In the genomic region with DNA sequence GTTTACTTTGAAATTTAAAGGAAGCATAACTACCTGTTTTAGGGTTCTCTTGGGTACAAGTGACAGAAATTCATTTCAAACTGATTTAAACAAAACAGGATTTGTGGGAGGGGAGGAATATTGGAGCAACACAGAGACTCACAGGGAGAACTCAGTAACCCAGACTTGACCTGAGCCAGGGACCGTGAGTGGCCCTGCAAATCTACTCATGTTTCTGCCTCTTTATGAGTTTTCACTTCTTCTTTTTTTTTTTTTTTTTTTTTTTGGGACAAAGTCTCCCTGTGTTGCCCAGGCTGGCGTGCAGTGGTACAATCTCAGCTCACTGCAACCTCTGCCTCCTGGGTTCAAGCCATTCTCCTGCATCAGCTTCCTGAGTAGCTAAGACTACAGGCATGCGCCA, we compare ENCODE assay signal across 16 cellular contexts.
DNase-seq lines count a peak whose midpoint lies in the region; ATAC-seq and TF ChIP-seq lines count a peak whose summit lies in the region.
"Had no signal": no experiment of that assay in that cellular context is flagged by ENCODE, and none has a peak within 500 bp of the region (broad histone marks: within the 10 kb centered on the region; RNA-seq: fewer than 3 reads in every experiment).

No MANE protein-coding gene starts in this region.

- WGBS in HUES64: 63% methylated on average over 3 of the region's 3 CpGs

- H3K36me3 Mint-ChIP-seq in progenitor cell of endocrine pancreas (ENCODE audit: insufficient read depth): no peaks in the 10 kb centered on the region

- no peaks in the 10 kb centered on the region for H3K27me3 Mint-ChIP-seq in progenitor cell of endocrine pancreas

- no peaks in the 10 kb centered on the region for H3K9me3 ChIP-seq in HUES64 (ENCODE audit: insufficient read depth, low read depth, low read length)
- no peaks in the 10 kb centered on the region for H3K9me3 ChIP-seq in effector memory CD4-positive, alpha-beta T cell (ENCODE audit: control insufficient read depth, low read length)
- H3K9me3 ChIP-seq: sigmoid colon, SJSA1 had no signal

- H3K27me3 ChIP-seq in HUES64 (ENCODE audit: insufficient read depth, low read length): no peaks in the 10 kb centered on the region
- no peaks in the 10 kb centered on the region for H3K27me3 ChIP-seq in effector memory CD4-positive, alpha-beta T cell (replicated peaks; ENCODE audit: control insufficient read depth, insufficient read depth, low read length, poor library complexity, severe bottlenecking)
- H3K27me3 ChIP-seq: sigmoid colon, SJSA1 had no signal

- DNase-seq in progenitor cell of endocrine pancreas (ENCODE audit: low spot score, unreplicated experiment): no peak
- DNase-seq in SKM-1 (lab: John Stamatoyannopoulos, UW; ENCODE audit: unreplicated experiment): no peak
- no peak for DNase-seq in stimulated activated naive CD4-positive, alpha-beta T cell treated with Interleukin-2 at 50 U/mL for 16 hours (lab: John Stamatoyannopoulos, UW)
- DNase-seq in effector memory CD4-positive, alpha-beta T cell: no peak
- no peak for DNase-seq in SK-N-DZ (ENCODE audit: low spot score)
- DNase-seq: activated CD4-positive, alpha-beta T cell treated with anti-CD3 and anti-CD28 coated beads, Interleukin-2, amount 50 U/mL, for 48 hours; activated T-cell treated with anti-CD3 and anti-CD28 coated beads, Interleukin-2, amount 50 U/mL, for 4 hours; AML-193; DMS 273 treated with DMSO at 0.1 percent for 48 hours; GM23248; Karpas-422; sigmoid colon had no signal

- no peaks in the 10 kb centered on the region for H3K36me3 ChIP-seq in HUES64 (ENCODE audit: insufficient read depth, low read length)
- no peaks in the 10 kb centered on the region for H3K36me3 ChIP-seq in effector memory CD4-positive, alpha-beta T cell (ENCODE audit: control insufficient read depth, insufficient read depth, low read length)
- H3K36me3 ChIP-seq: sigmoid colon, SJSA1 had no signal

- H3K9me3 Mint-ChIP-seq in progenitor cell of endocrine pancreas (ENCODE audit: low read depth): no peaks in the 10 kb centered on the region
- H3K9me3 Mint-ChIP-seq: activated T-cell treated with anti-CD3 and anti-CD28 coated beads, Interleukin-2, amount 50 U/mL, for 4 hours had no signal

- peaks cover 31% of the 10 kb centered on the region for H3K4me1 ChIP-seq in HUES64 (ENCODE audit: insufficient read depth, low read length)
- no peaks in the 10 kb centered on the region for H3K4me1 ChIP-seq in effector memory CD4-positive, alpha-beta T cell (ENCODE audit: control insufficient read depth, insufficient read depth, low read length, poor library complexity, severe bottlenecking)
- H3K4me1 ChIP-seq: sigmoid colon had no signal

- no peak overlapping the region for H3K4me3 ChIP-seq in HUES64 (ENCODE audit: low read length)
- no peak overlapping the region for H3K4me3 ChIP-seq in effector memory CD4-positive, alpha-beta T cell (ENCODE audit: insufficient read depth, low read depth, low read length, poor library complexity, severe bottlenecking)
- H3K4me3 ChIP-seq: GM23248, sigmoid colon, SJSA1 had no signal

- no peak overlapping the region for H3K4me3 Mint-ChIP-seq in progenitor cell of endocrine pancreas (ENCODE audit: low read depth)
- H3K4me3 Mint-ChIP-seq: activated T-cell treated with anti-CD3 and anti-CD28 coated beads, Interleukin-2, amount 50 U/mL, for 4 hours had no signal

- no peak overlapping the region for H3K9ac ChIP-seq in HUES64 (ENCODE audit: low read depth, low read length)
- H3K9ac ChIP-seq: GM23248 had no signal

- TF ChIP-seq CTCF in progenitor cell of endocrine pancreas (IDR thresholded peaks at IDR 0.05; ENCODE audit: unreplicated experiment): no peak

- H3K27ac ChIP-seq in HUES64 (ENCODE audit: low read depth, low read length): peak overlapping the region; percentile 70; the same call in 1 of the 2 replicates
- H3K27ac ChIP-seq in effector memory CD4-positive, alpha-beta T cell (ENCODE audit: insufficient read depth, low read length, poor library complexity, severe bottlenecking): no peak overlapping the region
- H3K27ac ChIP-seq: GM23248 had no signal

- peaks cover 30% of the 10 kb centered on the region for H3K4me1 Mint-ChIP-seq in progenitor cell of endocrine pancreas (ENCODE audit: low read depth)

- peak; percentile 82 for ATAC-seq in GM19324 (IDR thresholded peaks at IDR 0.05; ENCODE audit: low FRiP score, unreplicated experiment)
- peak; percentile 45 for ATAC-seq in HG02759 (IDR thresholded peaks at IDR 0.05; ENCODE audit: unreplicated experiment)
- ATAC-seq: activated T-cell treated with anti-CD3 and anti-CD28 coated beads, Interleukin-2, amount 50 U/mL, for 4 hours had no signal

- H3K27ac Mint-ChIP-seq in progenitor cell of endocrine pancreas: peak overlapping the region; percentile 74
